ENCODE assay signal across 16 cellular contexts in the genomic region with DNA sequence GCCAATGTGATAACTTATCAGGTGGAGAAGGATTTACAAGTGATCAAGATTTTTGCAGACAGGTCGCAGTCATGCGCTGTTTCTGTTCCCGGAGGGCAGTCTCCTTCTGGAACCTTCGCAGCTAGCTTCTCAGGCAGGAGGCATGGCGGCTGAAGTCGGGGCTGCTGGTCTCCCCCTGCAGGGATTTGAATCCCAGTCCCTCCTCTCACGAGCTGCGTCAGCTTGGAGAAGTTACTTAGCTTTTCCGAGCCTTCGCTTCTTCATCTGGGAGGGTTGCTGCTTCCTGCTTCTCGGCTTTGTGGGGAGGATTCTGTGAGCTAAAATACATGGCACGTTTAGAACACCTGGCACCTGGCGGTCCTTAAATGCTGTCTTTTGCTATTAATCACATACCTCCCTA.
A peak's percentile ranks its signal among the peaks of the same experiment; 100 is the strongest.
DNase-seq lines count a peak whose midpoint lies in the region; ATAC-seq and TF ChIP-seq lines count a peak whose summit lies in the region.
"Had no signal": no experiment of that assay in that cellular context is flagged by ENCODE, and none has a peak within 500 bp of the region (broad histone marks: within the 10 kb centered on the region; RNA-seq: fewer than 3 reads in every experiment).

No MANE protein-coding gene starts in this region.

- no peak for ATAC-seq in gastroesophageal sphincter

- no peaks in the 10 kb centered on the region for H3K4me1 Mint-ChIP-seq in T-helper 2 cell treated with Interferon-gamma antibody and Interleukin-4, amounts not matched to agents 5 μg/mL and 100 μg/mL, for 36 hours (ENCODE audit: low read depth)
- no peaks in the 10 kb centered on the region for H3K4me1 Mint-ChIP-seq in activated CD4-positive, alpha-beta memory T cell treated with anti-CD3 and anti-CD28 coated beads, Interleukin-2, amount 10 ng/mL, durations not matched to agents 7 days and 5 days

- no peak overlapping the region for H3K4me3 Mint-ChIP-seq in T-helper 2 cell treated with Interferon-gamma antibody and Interleukin-4, amounts not matched to agents 5 μg/mL and 100 μg/mL, for 36 hours
- H3K4me3 Mint-ChIP-seq in activated CD4-positive, alpha-beta memory T cell treated with anti-CD3 and anti-CD28 coated beads, Interleukin-2, amount 10 ng/mL, durations not matched to agents 7 days and 5 days = no peak overlapping the region
- H3K4me3 Mint-ChIP-seq: activated naive CD8-positive, alpha-beta T cell had no signal

- WGBS in gastroesophageal sphincter (ENCODE audit: low coverage in 1 of 2), 2 donors = 34 to 43% methylated on average over 8 to 13 of the region's 13 CpGs
- WGBS in urinary bladder = 24% methylated on average over 13 of the region's 13 CpGs
- 10 to 22% (median 11%) methylated on average over 13 of the region's 13 CpGs for WGBS in ovary, 3 donors

- TF ChIP-seq EP300 in gastroesophageal sphincter (IDR thresholded peaks at IDR 0.05) (no peak), ovary (IDR thresholded peaks at IDR 0.05) (no peak)

- H3K9me3 ChIP-seq in gastroesophageal sphincter (no peaks in the 10 kb centered on the region), ovary (no peaks in the 10 kb centered on the region)

- no peaks in the 10 kb centered on the region for H3K9me3 Mint-ChIP-seq in T-helper 2 cell treated with Interferon-gamma antibody and Interleukin-4, amounts not matched to agents 5 μg/mL and 100 μg/mL, for 36 hours
- H3K9me3 Mint-ChIP-seq in activated CD4-positive, alpha-beta memory T cell treated with anti-CD3 and anti-CD28 coated beads, Interleukin-2, amount 10 ng/mL, durations not matched to agents 7 days and 5 days = no peaks in the 10 kb centered on the region

- CTCF ChIA-PET in activated CD4-positive, alpha-beta memory T cell treated with anti-CD3 and anti-CD28 coated beads, Interleukin-2, amount 10 ng/mL, durations not matched to agents 7 days and 5 days (lab: Charles Lee) = interaction anchor here (1.5 kb wide), 1 partner anchor 31 kb away, joined by 4 read pairs; no protein-coding TSS in a partner anchor

- TF ChIP-seq CTCF in gastroesophageal sphincter (IDR thresholded peaks at IDR 0.05) = no peak
- TF ChIP-seq CTCF in ovary (IDR thresholded peaks at IDR 0.05) = no peak

- POLR2A ChIA-PET in activated CD4-positive, alpha-beta memory T cell treated with anti-CD3 and anti-CD28 coated beads, Interleukin-2, amount 10 ng/mL, durations not matched to agents 7 days and 5 days (lab: Charles Lee) = no interaction called here

- TF ChIP-seq POLR2A in gastroesophageal sphincter (IDR thresholded peaks at IDR 0.05) (no peak), ovary (IDR thresholded peaks at IDR 0.05) (no peak)

- peak overlapping the region in 1 of 2 donors; percentile 22 for H3K4me3 ChIP-seq in gastroesophageal sphincter
- peak overlapping the region; percentile 24 for H3K4me3 ChIP-seq in urinary bladder (ENCODE audit: low read depth, low read length)
- H3K4me3 ChIP-seq in ovary = no peak overlapping the region

- peak; percentile 33 for DNase-seq in activated effector memory CD4-positive, alpha-beta T cell treated with anti-CD3 and anti-CD28 coated beads, Interleukin-2, amount 50 U/mL, for 16 hours
- DNase-seq in activated effector memory CD4-positive, alpha-beta T cell treated with Interleukin-2 at 50 U/mL for 16 hours = no peak
- peak; percentile 6 for DNase-seq in astrocyte of the hippocampus (ENCODE audit: low read depth, low spot score)
- DNase-seq in T-helper 2 cell treated with Interferon-gamma antibody and Interleukin-4, amounts not matched to agents 5 μg/mL and 100 μg/mL, for 36 hours (ENCODE audit: low spot score) = no peak
- DNase-seq in ovary = no peak
- no peak for DNase-seq in activated CD4-positive, alpha-beta memory T cell treated with anti-CD3 and anti-CD28 coated beads, Interleukin-2, amount 10 ng/mL, durations not matched to agents 7 days and 5 days
- DNase-seq: 8988T, NCI-H1694 treated with DMSO at 0.1 percent for 48 hours, NCI-H69, nucleus accumbens, SHP77 had no signal

- intact Hi-C loops in ovary (cut with DNase I) = no loop called here

- H3K27ac ChIP-seq in gastroesophageal sphincter (peak overlapping the region in 3 of 4 donors; percentile 53 to 56 (median 56)), urinary bladder (ENCODE audit: low read depth) (peak overlapping the region; percentile 57), ovary (no peak overlapping the region)
- H3K27ac ChIP-seq: KMS-11, VCaP had no signal

- H3K27me3 ChIP-seq in gastroesophageal sphincter (no peaks in the 10 kb centered on the region), ovary (no peaks in the 10 kb centered on the region)

- H3K36me3 Mint-ChIP-seq in T-helper 2 cell treated with Interferon-gamma antibody and Interleukin-4, amounts not matched to agents 5 μg/mL and 100 μg/mL, for 36 hours (ENCODE audit: low read depth) = no peaks in the 10 kb centered on the region
- H3K36me3 Mint-ChIP-seq in activated CD4-positive, alpha-beta memory T cell treated with anti-CD3 and anti-CD28 coated beads, Interleukin-2, amount 10 ng/mL, durations not matched to agents 7 days and 5 days (ENCODE audit: low read depth) = no peaks in the 10 kb centered on the region
- H3K36me3 Mint-ChIP-seq: activated naive CD8-positive, alpha-beta T cell had no signal

- no peak overlapping the region for H3K27ac Mint-ChIP-seq in T-helper 2 cell treated with Interferon-gamma antibody and Interleukin-4, amounts not matched to agents 5 μg/mL and 100 μg/mL, for 36 hours
- no peak overlapping the region for H3K27ac Mint-ChIP-seq in activated CD4-positive, alpha-beta memory T cell treated with anti-CD3 and anti-CD28 coated beads, Interleukin-2, amount 10 ng/mL, durations not matched to agents 7 days and 5 days
- H3K27ac Mint-ChIP-seq: activated naive CD8-positive, alpha-beta T cell had no signal

- H3K36me3 ChIP-seq in gastroesophageal sphincter (no peaks in the 10 kb centered on the region), urinary bladder (ENCODE audit: insufficient read depth) (no peaks in the 10 kb centered on the region), ovary (no peaks in the 10 kb centered on the region)

- H3K4me1 ChIP-seq in gastroesophageal sphincter (peaks cover 0 to 22% (median 0%) of the 10 kb centered on the region in 3 donors), urinary bladder (ENCODE audit: insufficient read depth) (no peaks in the 10 kb centered on the region), ovary (ENCODE audit: insufficient read depth) (peaks cover 2% of the 10 kb centered on the region)

- H3K27me3 Mint-ChIP-seq in T-helper 2 cell treated with Interferon-gamma antibody and Interleukin-4, amounts not matched to agents 5 μg/mL and 100 μg/mL, for 36 hours (ENCODE audit: low read depth) = peaks cover 3% of the 10 kb centered on the region
- peaks cover 2% of the 10 kb centered on the region for H3K27me3 Mint-ChIP-seq in activated CD4-positive, alpha-beta memory T cell treated with anti-CD3 and anti-CD28 coated beads, Interleukin-2, amount 10 ng/mL, durations not matched to agents 7 days and 5 days

Comparison
In these comparisons a context has a peak if more than half of its experiments do, and no peak if none do; other contexts are left out.
1. DNase-seq: peak in activated effector memory CD4-positive, alpha-beta T cell treated with anti-CD3 and anti-CD28 coated beads, Interleukin-2, amount 50 U/mL, for 16 hours (single experiment) and astrocyte of the hippocampus (single experiment); none in activated effector memory CD4-positive, alpha-beta T cell treated with Interleukin-2 at 50 U/mL for 16 hours (single experiment), T-helper 2 cell treated with Interferon-gamma antibody and Interleukin-4, amounts not matched to agents 5 μg/mL and 100 μg/mL, for 36 hours (single experiment), ovary (0 of 5) and activated CD4-positive, alpha-beta memory T cell treated with anti-CD3 and anti-CD28 coated beads, Interleukin-2, amount 10 ng/mL, durations not matched to agents 7 days and 5 days (single experiment).
2. H3K27ac ChIP-seq: peak in gastroesophageal sphincter (3 of 4) and urinary bladder (single experiment); none in ovary (0 of 2).